24 cellular contexts compared by ENCODE assay signal in the genomic region with DNA sequence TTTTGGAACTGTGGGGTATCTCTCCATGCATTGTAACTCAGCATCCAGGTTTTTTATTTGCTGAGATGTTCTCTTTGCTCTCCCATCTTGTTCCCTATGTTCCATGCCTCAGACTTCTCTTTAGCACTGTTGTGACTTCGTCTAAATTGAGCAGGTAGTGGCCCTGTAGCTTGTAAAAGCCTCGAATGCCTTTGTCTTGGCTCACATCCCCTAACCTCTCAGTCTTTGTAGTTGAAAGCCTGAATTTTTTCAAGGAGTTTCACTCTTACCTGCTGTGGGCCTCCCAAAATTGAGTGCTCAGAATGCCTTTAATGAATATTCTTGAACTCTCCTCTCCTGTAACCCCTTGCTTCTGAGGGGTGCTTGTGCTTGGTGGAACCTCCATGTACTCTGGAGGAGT.
"Had no signal": no experiment of that assay in that cellular context is flagged by ENCODE, and none has a peak within 500 bp of the region (broad histone marks: within the 10 kb centered on the region; RNA-seq: fewer than 3 reads in every experiment).

No MANE protein-coding gene starts in this region.

- H3K27ac Mint-ChIP-seq: dendritic cell treated with granulocyte-macrophage colony-stimulating factor and Interleukin-4, amounts not matched to agents 40 ng/mL and 50 ng/mL, for 4 days; natural killer cell; stimulated activated effector memory CD8-positive, alpha-beta T cell treated with anti-CD3 and anti-CD28 coated beads, Interleukin-12 subunit alpha, Interleukin-12 subunit beta, amount 100 ng/mL, for 72 hours had no signal

- H3K36me3 ChIP-seq: colonic mucosa, esophagus muscularis mucosa, gastroesophageal sphincter, heart right ventricle, prostate gland, sigmoid colon, stomach, thyroid gland, vagina had no signal

- H3K36me3 Mint-ChIP-seq: natural killer cell; stimulated activated effector memory CD8-positive, alpha-beta T cell treated with anti-CD3 and anti-CD28 coated beads, Interleukin-12 subunit alpha, Interleukin-12 subunit beta, amount 100 ng/mL, for 72 hours had no signal

- ATAC-seq: foreskin keratinocyte; gastroesophageal sphincter; heart right ventricle; left lobe of liver; natural killer cell; right cardiac atrium; stimulated activated effector memory CD8-positive, alpha-beta T cell treated with anti-CD3 and anti-CD28 coated beads, Interleukin-12 subunit alpha, Interleukin-12 subunit beta, amount 100 ng/mL, for 72 hours had no signal

- H3K4me1 Mint-ChIP-seq: natural killer cell; stimulated activated effector memory CD8-positive, alpha-beta T cell treated with anti-CD3 and anti-CD28 coated beads, Interleukin-12 subunit alpha, Interleukin-12 subunit beta, amount 100 ng/mL, for 72 hours had no signal

- H3K9me3 ChIP-seq: colonic mucosa, esophagus muscularis mucosa, gastroesophageal sphincter, prostate gland, sigmoid colon, stomach, thyroid gland, vagina had no signal

- H3K27ac ChIP-seq: colonic mucosa, esophagus muscularis mucosa, foreskin keratinocyte, gastroesophageal sphincter, heart right ventricle, prostate gland, sigmoid colon, stomach, thyroid gland, vagina had no signal

- H3K4me1 ChIP-seq: colonic mucosa, esophagus muscularis mucosa, foreskin keratinocyte, gastroesophageal sphincter, heart right ventricle, prostate gland, sigmoid colon, stomach, thyroid gland, vagina had no signal

- H3K27me3 Mint-ChIP-seq: dendritic cell treated with granulocyte-macrophage colony-stimulating factor and Interleukin-4, amounts not matched to agents 40 ng/mL and 50 ng/mL, for 4 days had no signal

- H3K27me3 ChIP-seq: colonic mucosa, esophagus muscularis mucosa, foreskin keratinocyte, gastroesophageal sphincter, heart right ventricle, sigmoid colon, stomach, thyroid gland, vagina had no signal

- DNase-seq: colonic mucosa; effector CD8-positive, alpha-beta T cell; foreskin keratinocyte; heart right ventricle; hippocampal formation; kidney; mesenchymal stem cell; natural killer cell; right cardiac atrium; sigmoid colon; stimulated activated CD4-positive, alpha-beta T cell treated with anti-CD3 and anti-CD28 coated beads, Interleukin-2, amount 100 ng/mL, for 24 hours; stimulated activated CD4-positive, alpha-beta T cell treated with anti-CD3 and anti-CD28 coated beads, Interleukin-4, amount 100 ng/mL, for 24 hours; stimulated activated naive CD4-positive, alpha-beta T cell treated with Interleukin-2 at 50 U/mL for 16 hours; stomach; thyroid gland; trophoblast cell had no signal

- H3K4me3 ChIP-seq: colonic mucosa, esophagus muscularis mucosa, gastroesophageal sphincter, heart right ventricle, lung, prostate gland, sigmoid colon, stomach, thyroid gland, vagina had no signal

- H3K4me3 Mint-ChIP-seq: dendritic cell treated with granulocyte-macrophage colony-stimulating factor and Interleukin-4, amounts not matched to agents 40 ng/mL and 50 ng/mL, for 4 days; natural killer cell; stimulated activated effector memory CD8-positive, alpha-beta T cell treated with anti-CD3 and anti-CD28 coated beads, Interleukin-12 subunit alpha, Interleukin-12 subunit beta, amount 100 ng/mL, for 72 hours had no signal
